11 cellular contexts compared by ENCODE assay signal in genomic region chr5:107218457-107219193, GRCh38.
DNase-seq lines count a peak whose midpoint lies in the region; ATAC-seq and TF ChIP-seq lines count a peak whose summit lies in the region.
"Had no signal": no experiment of that assay in that cellular context is flagged by ENCODE, and none has a peak within 500 bp of the region (broad histone marks: within the 10 kb centered on the region; RNA-seq: fewer than 3 reads in every experiment).

No MANE protein-coding gene starts in this region.

- no peak overlapping the region for H3K9ac ChIP-seq in PC-3 (ENCODE audit: low read length)

- H3K4me3 Mint-ChIP-seq in progenitor cell of endocrine pancreas (ENCODE audit: low read depth), result no peak overlapping the region
- H3K4me3 Mint-ChIP-seq: CD4-positive, CD25-positive, alpha-beta regulatory T cell; nephron had no signal

- H3K4me1 Mint-ChIP-seq in progenitor cell of endocrine pancreas (ENCODE audit: low read depth), result no peaks in the 10 kb centered on the region
- H3K4me1 Mint-ChIP-seq: CD4-positive, CD25-positive, alpha-beta regulatory T cell; nephron had no signal

- H3K36me3 ChIP-seq in PC-3 (ENCODE audit: low read depth, low read length), result no peaks in the 10 kb centered on the region

- H3K9me3 Mint-ChIP-seq in progenitor cell of endocrine pancreas (ENCODE audit: low read depth), result no peaks in the 10 kb centered on the region
- H3K9me3 Mint-ChIP-seq: nephron had no signal

- ATAC-seq in PC-3, result no peak

- peaks cover 36% of the 10 kb centered on the region for H3K4me1 ChIP-seq in PC-3 (ENCODE audit: insufficient read depth, low read length)

- H3K27ac Mint-ChIP-seq in progenitor cell of endocrine pancreas, result no peak overlapping the region
- H3K27ac Mint-ChIP-seq: CD4-positive, CD25-positive, alpha-beta regulatory T cell; nephron had no signal

- no peak overlapping the region for H3K4me3 ChIP-seq in PC-3 (ENCODE audit: low read length)
- no peak overlapping the region for H3K4me3 ChIP-seq in epithelial cell of esophagus (ENCODE audit: low read length)

- no peaks in the 10 kb centered on the region for H3K9me2 ChIP-seq in PC-3 (replicated peaks; ENCODE audit: low read length)

- TF ChIP-seq CTCF in PC-3 (conservative IDR thresholded peaks at IDR 0.05; ENCODE audit: low read depth, low read length), result no peak
- no peak for TF ChIP-seq CTCF in epithelial cell of esophagus (IDR thresholded peaks at IDR 0.05; ENCODE audit: insufficient read depth, low read depth, low read length, missing control alignments)
- TF ChIP-seq CTCF in progenitor cell of endocrine pancreas (IDR thresholded peaks at IDR 0.05; ENCODE audit: unreplicated experiment), result no peak

- H3F3A ChIP-seq in PC-3 (ENCODE audit: low read length, unreplicated experiment), result no peaks in the 10 kb centered on the region

- BruUV-seq in PC-3 (replicated peaks; lab: Mats Ljungman, UMichigan), result no TSS peak

- no peaks in the 10 kb centered on the region for H3K9me3 ChIP-seq in PC-3 (ENCODE audit: low read length)

- H4K20me1 ChIP-seq in PC-3 (ENCODE audit: low read length), result no peaks in the 10 kb centered on the region

- H3K27me3 ChIP-seq in PC-3 (ENCODE audit: low read length), result no peaks in the 10 kb centered on the region

- POLR2A ChIA-PET in PC-3 (lab: Charles Lee; ENCODE audit: unreplicated experiment), result no interaction called here

- no peaks in the 10 kb centered on the region for H3K79me2 ChIP-seq in PC-3 (ENCODE audit: low read length)

- CTCF ChIA-PET in PC-3 (lab: Charles Lee), result interaction anchor here (0.6 kb wide), 1 partner anchor 747 kb away, joined by 3 read pairs; no protein-coding TSS in a partner anchor

- intact Hi-C loops in PC-3 (cut with micrococcal nuclease), result no loop called here

- H2AFZ ChIP-seq in PC-3 (ENCODE audit: low read length), result no peak overlapping the region

- H3K27me3 Mint-ChIP-seq in progenitor cell of endocrine pancreas, result no peaks in the 10 kb centered on the region
- H3K27me3 Mint-ChIP-seq: CD4-positive, CD25-positive, alpha-beta regulatory T cell had no signal

- in situ Hi-C loops in G401 (cut with HindIII; ENCODE audit: low sequenced_read_pairs), result no loop called here

- peak overlapping the region; percentile 55; the same call in 1 of the 2 replicates for H3K27ac ChIP-seq in PC-3 (ENCODE audit: low read length)

- DNase-seq in G401 (ENCODE audit: low spot score) (peak; percentile 23), PC-3 (peak; percentile 17), epithelial cell of esophagus (ENCODE audit: low read depth) (peak; percentile 94), non-pigmented ciliary epithelial cell (ENCODE audit: low read depth) (peak; percentile 28), 8988T (no peak), germinal center (ENCODE audit: low spot score) (no peak), progenitor cell of endocrine pancreas (ENCODE audit: low spot score, unreplicated experiment) (no peak)
- no peak for DNase-seq in activated naive CD4-positive, alpha-beta T cell treated with anti-CD3 and anti-CD28 coated beads, Interleukin-2, amount 50 U/mL, for 16 hours
- DNase-seq: CD4-positive, CD25-positive, alpha-beta regulatory T cell; NCI-H187 had no signal

- no peaks in the 10 kb centered on the region for H3K36me3 Mint-ChIP-seq in progenitor cell of endocrine pancreas (ENCODE audit: insufficient read depth)
- H3K36me3 Mint-ChIP-seq: CD4-positive, CD25-positive, alpha-beta regulatory T cell had no signal

- H3K4me2 ChIP-seq in PC-3 (ENCODE audit: low read length), result peak overlapping the region; percentile 76; the same call in 1 of the 2 replicates

Comparison
In these comparisons a context has a peak if more than half of its experiments do, and no peak if none do; other contexts are left out.
1. DNase-seq: peak in G401 (single experiment), PC-3 (single experiment), epithelial cell of esophagus (single experiment) and non-pigmented ciliary epithelial cell (single experiment); none in 8988T (single experiment), germinal center (single experiment), progenitor cell of endocrine pancreas (single experiment) and activated naive CD4-positive, alpha-beta T cell treated with anti-CD3 and anti-CD28 coated beads, Interleukin-2, amount 50 U/mL, for 16 hours (single experiment).